In the genomic region with DNA sequence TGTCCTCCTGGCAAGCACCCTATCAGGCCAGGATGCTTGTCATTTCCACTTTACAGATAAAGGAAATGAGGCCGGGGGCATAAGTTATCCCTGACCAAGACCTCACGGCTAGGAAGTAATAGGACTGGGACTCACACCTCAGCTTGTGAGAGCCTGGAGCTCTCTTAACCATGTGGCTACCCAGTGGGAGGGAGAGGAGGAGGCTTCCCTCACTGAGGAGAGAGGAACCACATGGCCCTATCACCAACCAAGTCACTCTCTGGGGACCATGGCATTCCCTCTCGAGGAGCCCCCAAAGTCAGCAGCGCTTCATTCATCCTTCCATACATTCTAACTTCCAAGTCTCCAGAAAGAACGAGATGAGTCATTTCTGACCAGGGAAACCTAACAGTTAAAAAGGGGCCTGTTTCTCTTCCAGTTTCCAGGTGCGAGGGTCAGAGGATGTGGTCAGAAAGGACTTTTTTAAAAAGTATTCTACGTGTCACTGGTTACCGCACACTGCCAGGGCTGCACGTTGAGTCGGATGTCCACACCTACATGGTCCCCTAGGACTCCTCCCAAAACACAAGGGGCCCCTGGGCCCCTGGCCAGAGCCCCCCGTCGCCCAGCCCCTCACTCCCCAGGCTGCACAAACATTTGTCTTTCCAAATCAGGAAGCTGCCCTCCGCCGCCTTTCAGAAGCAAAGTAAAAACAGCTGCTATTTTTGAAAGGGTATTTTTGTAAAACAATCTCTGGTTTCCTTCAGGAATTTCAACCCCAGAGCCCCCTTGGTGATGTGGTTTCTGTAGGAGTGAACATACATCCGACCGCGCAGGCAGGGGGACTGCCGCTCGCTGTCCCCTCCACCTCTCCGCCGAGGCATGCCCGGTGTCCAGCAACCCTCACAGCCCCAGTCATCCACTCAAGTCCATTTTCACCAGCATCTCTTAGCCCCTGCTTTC, we compare ENCODE assay signal across 8 cellular contexts.
DNase-seq lines count a peak whose midpoint lies in the region; ATAC-seq and TF ChIP-seq lines count a peak whose summit lies in the region.

No MANE protein-coding gene starts in this region.

- H3K4me3 ChIP-seq in GM12875 (ENCODE audit: low read depth, low read length) (peak overlapping the region; percentile 27), right cardiac atrium (ENCODE audit: low read length) (no peak overlapping the region)

- H3K9me3 Mint-ChIP-seq in activated T-cell treated with anti-CD3 and anti-CD28 coated beads, Interleukin-2, amount 50 U/mL, for 4 hours, result no peaks in the 10 kb centered on the region

- DNase-seq in right cardiac atrium (no peak), NCI-H345 treated with DMSO at 0.1 percent for 48 hours (lab: John Stamatoyannopoulos, UW; ENCODE audit: unreplicated experiment) (no peak), NCI-H446 (lab: John Stamatoyannopoulos, UW) (no peak), NCI-H146 treated with DMSO at 0.1 percent for 48 hours (lab: John Stamatoyannopoulos, UW; ENCODE audit: unreplicated experiment) (no peak)
- no peak for DNase-seq in activated T-cell treated with anti-CD3 and anti-CD28 coated beads, Interleukin-2, amount 50 U/mL, for 4 hours

- H3K9me3 ChIP-seq in right cardiac atrium (ENCODE audit: control insufficient read depth, low read length), result no peaks in the 10 kb centered on the region

- no peaks in the 10 kb centered on the region for H3K36me3 Mint-ChIP-seq in activated T-cell treated with anti-CD3 and anti-CD28 coated beads, Interleukin-2, amount 50 U/mL, for 4 hours (ENCODE audit: insufficient read depth)

- H3K27me3 ChIP-seq in right cardiac atrium (ENCODE audit: control insufficient read depth, insufficient read depth), result no peaks in the 10 kb centered on the region

- no peaks in the 10 kb centered on the region for H3K4me1 Mint-ChIP-seq in activated T-cell treated with anti-CD3 and anti-CD28 coated beads, Interleukin-2, amount 50 U/mL, for 4 hours (ENCODE audit: low read depth)

- TF ChIP-seq CTCF in GM12875 (IDR thresholded peaks at IDR 0.05; ENCODE audit: borderline replicate concordance, insufficient read depth, low read depth, low read length), result no peak

- ATAC-seq in GM21515 (IDR thresholded peaks at IDR 0.05; ENCODE audit: unreplicated experiment) (peak; percentile 57), HG03571 (IDR thresholded peaks at IDR 0.05; ENCODE audit: unreplicated experiment) (peak; percentile 50), right cardiac atrium (peak; percentile 72 to 83)
- no peak for ATAC-seq in activated T-cell treated with anti-CD3 and anti-CD28 coated beads, Interleukin-2, amount 50 U/mL, for 4 hours

- H3K4me3 Mint-ChIP-seq in activated T-cell treated with anti-CD3 and anti-CD28 coated beads, Interleukin-2, amount 50 U/mL, for 4 hours, result no peak overlapping the region

- 29% methylated on average over 22 of the region's 22 CpGs for WGBS in right cardiac atrium

- intact Hi-C loops in right cardiac atrium (cut with DNase I), result no loop called here

- H3K27ac ChIP-seq in right cardiac atrium (ENCODE audit: low read length), result no peak overlapping the region

- H3K4me1 ChIP-seq in right cardiac atrium (ENCODE audit: control insufficient read depth, insufficient read depth, low read length), result peaks cover 2% of the 10 kb centered on the region

- H3K27me3 Mint-ChIP-seq in activated T-cell treated with anti-CD3 and anti-CD28 coated beads, Interleukin-2, amount 50 U/mL, for 4 hours (ENCODE audit: low read depth), result peaks cover 13% of the 10 kb centered on the region

Comparison
In these comparisons a context has a peak if more than half of its experiments do, and no peak if none do; other contexts are left out.
1. ATAC-seq: peak in GM21515 (single experiment), HG03571 (single experiment) and right cardiac atrium (2 of 2); none in activated T-cell treated with anti-CD3 and anti-CD28 coated beads, Interleukin-2, amount 50 U/mL, for 4 hours (0 of 2).